In the genomic region with DNA sequence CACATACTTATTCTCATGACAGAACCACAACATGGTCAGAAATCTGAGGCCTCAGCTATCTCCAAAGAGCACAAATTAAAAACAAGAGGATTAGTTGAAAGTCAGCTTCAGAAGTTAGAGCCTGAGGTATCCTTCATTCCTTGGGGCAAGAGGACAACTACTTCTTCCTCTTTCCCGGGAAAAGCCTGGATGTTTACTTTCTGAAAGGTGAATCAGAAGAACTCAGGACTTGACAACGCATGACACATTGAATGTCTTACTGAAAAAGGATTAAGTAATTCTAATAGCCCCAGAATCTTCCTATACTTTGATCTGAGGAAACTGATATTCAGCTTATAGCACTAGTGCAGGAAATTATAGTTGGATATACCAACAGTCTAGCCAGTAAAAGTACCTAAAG, we compare ENCODE assay signal across 1 cellular context.
TF ChIP-seq lines count a peak whose summit lies in the region.

No MANE protein-coding gene starts in this region.

TF ChIP-seq in WTC11, 78 proteins besides CTCF, POLR2A, EP300 and RAD21 (continued from another document):
- TF ChIP-seq, protein P1, sequence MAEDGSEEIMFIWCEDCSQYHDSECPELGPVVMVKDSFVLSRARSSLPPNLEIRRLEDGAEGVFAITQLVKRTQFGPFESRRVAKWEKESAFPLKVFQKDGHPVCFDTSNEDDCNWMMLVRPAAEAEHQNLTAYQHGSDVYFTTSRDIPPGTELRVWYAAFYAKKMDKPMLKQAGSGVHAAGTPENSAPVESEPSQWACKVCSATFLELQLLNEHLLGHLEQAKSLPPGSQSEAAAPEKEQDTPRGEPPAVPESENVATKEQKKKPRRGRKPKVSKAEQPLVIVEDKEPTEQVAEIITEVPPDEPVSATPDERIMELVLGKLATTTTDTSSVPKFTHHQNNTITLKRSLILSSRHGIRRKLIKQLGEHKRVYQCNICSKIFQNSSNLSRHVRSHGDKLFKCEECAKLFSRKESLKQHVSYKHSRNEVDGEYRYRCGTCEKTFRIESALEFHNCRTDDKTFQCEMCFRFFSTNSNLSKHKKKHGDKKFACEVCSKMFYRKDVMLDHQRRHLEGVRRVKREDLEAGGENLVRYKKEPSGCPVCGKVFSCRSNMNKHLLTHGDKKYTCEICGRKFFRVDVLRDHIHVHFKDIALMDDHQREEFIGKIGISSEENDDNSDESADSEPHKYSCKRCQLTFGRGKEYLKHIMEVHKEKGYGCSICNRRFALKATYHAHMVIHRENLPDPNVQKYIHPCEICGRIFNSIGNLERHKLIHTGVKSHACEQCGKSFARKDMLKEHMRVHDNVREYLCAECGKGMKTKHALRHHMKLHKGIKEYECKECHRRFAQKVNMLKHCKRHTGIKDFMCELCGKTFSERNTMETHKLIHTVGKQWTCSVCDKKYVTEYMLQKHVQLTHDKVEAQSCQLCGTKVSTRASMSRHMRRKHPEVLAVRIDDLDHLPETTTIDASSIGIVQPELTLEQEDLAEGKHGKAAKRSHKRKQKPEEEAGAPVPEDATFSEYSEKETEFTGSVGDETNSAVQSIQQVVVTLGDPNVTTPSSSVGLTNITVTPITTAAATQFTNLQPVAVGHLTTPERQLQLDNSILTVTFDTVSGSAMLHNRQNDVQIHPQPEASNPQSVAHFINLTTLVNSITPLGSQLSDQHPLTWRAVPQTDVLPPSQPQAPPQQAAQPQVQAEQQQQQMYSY (CRISPR knock-in tag; IDR thresholded peaks at IDR 0.05), result no peak
- TF ChIP-seq FOXK1 (CRISPR knock-in tag; IDR thresholded peaks at IDR 0.05), result no peak
- TF ChIP-seq SOX15 (CRISPR knock-in tag; IDR thresholded peaks at IDR 0.05), result no peak
- TF ChIP-seq EMX1 (CRISPR knock-in tag; IDR thresholded peaks at IDR 0.05), result no peak
- TF ChIP-seq, protein P2, sequence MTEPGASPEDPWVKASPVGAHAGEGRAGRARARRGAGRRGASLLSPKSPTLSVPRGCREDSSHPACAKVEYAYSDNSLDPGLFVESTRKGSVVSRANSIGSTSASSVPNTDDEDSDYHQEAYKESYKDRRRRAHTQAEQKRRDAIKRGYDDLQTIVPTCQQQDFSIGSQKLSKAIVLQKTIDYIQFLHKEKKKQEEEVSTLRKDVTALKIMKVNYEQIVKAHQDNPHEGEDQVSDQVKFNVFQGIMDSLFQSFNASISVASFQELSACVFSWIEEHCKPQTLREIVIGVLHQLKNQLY (CRISPR knock-in tag; IDR thresholded peaks at IDR 0.05), result no peak
- no peak for TF ChIP-seq NR1H2 (CRISPR knock-in tag; IDR thresholded peaks at IDR 0.05)
- TF ChIP-seq, protein P3, sequence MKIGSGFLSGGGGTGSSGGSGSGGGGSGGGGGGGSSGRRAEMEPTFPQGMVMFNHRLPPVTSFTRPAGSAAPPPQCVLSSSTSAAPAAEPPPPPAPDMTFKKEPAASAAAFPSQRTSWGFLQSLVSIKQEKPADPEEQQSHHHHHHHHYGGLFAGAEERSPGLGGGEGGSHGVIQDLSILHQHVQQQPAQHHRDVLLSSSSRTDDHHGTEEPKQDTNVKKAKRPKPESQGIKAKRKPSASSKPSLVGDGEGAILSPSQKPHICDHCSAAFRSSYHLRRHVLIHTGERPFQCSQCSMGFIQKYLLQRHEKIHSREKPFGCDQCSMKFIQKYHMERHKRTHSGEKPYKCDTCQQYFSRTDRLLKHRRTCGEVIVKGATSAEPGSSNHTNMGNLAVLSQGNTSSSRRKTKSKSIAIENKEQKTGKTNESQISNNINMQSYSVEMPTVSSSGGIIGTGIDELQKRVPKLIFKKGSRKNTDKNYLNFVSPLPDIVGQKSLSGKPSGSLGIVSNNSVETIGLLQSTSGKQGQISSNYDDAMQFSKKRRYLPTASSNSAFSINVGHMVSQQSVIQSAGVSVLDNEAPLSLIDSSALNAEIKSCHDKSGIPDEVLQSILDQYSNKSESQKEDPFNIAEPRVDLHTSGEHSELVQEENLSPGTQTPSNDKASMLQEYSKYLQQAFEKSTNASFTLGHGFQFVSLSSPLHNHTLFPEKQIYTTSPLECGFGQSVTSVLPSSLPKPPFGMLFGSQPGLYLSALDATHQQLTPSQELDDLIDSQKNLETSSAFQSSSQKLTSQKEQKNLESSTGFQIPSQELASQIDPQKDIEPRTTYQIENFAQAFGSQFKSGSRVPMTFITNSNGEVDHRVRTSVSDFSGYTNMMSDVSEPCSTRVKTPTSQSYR (CRISPR knock-in tag; IDR thresholded peaks at IDR 0.05), result no peak
- no peak for TF ChIP-seq JAZF1 (CRISPR knock-in tag; IDR thresholded peaks at IDR 0.05)
- TF ChIP-seq MYBL2 (CRISPR knock-in tag; IDR thresholded peaks at IDR 0.05), result no peak
